Comparison of ENCODE assay signal across 21 cellular contexts in genomic region chr2:207783514-207783913, GRCh38. TPM values are rescaled to one million over a fixed set of nuclear protein-coding genes. Genes with fewer than 3 reads are reported as not detected.
DNase-seq lines count a peak whose midpoint lies in the region; ATAC-seq, FAIRE-seq and TF ChIP-seq lines count a peak whose summit lies in the region.
"Had no signal": no experiment of that assay in that cellular context is flagged by ENCODE, and none has a peak within 500 bp of the region (broad histone marks: within the 10 kb centered on the region; RNA-seq: fewer than 3 reads in every experiment).

No MANE protein-coding gene starts in this region.

- TF ChIP-seq EP300 in A549 (IDR thresholded peaks at IDR 0.05) (no peak), GM12878 (IDR thresholded peaks at IDR 0.05; ENCODE audit: borderline replicate concordance in 1 of 2, control insufficient read depth in 1 of 2, low read depth in 2 of 2, low read length in 2 of 2) (no peak)

- POLR2A ChIA-PET in A549 (lab: Yijun Ruan, JAX): interaction anchor here (1.1 kb wide), 1 partner anchor 14 kb away, joined by 4 read pairs; the partner anchor contains the start of gene FZD5
- POLR2A ChIA-PET in GM12878 (lab: Charles Lee): interaction anchor here (0.9 kb wide), 1 partner anchor 13 kb away, joined by 9 read pairs; the partner anchor contains the start of gene FZD5

- SMC1A ChIA-PET in GM12878 (lab: Charles Lee; ENCODE audit: uncharacterized antibody, unreplicated experiment): interaction anchor here (0.6 to 1.6 kb wide), 6 partner anchors 9 to 192 kb away, joined by 3 to 4 read pairs (median 3); no protein-coding TSS in a partner anchor

- no peaks in the 10 kb centered on the region for H4K20me1 ChIP-seq in GM12878 (ENCODE audit: control insufficient read depth, insufficient read depth)
- H4K20me1 ChIP-seq: BLaER1 had no signal

- H3K27me3 ChIP-seq in GM12878 (replicated peaks in 1 of 2; ENCODE audit: control insufficient read depth in 2 of 2, insufficient read depth in 2 of 2, low read length in 1 of 2) (no peaks in the 10 kb centered on the region; a peak in 2 of 4 replicates), ascending aorta (no peaks in the 10 kb centered on the region)
- H3K27me3 ChIP-seq: BLaER1 had no signal

- TF ChIP-seq CTCF in A549 (IDR thresholded peaks at IDR 0.05): no peak
- TF ChIP-seq CTCF in GM12878 (IDR thresholded peaks at IDR 0.05 in 2 of 3, conservative IDR thresholded peaks at IDR 0.05 in 1 of 3; ENCODE audit: control insufficient read depth in 2 of 3, extremely low read depth in 1 of 3, insufficient read depth in 1 of 3, low read depth in 3 of 3, low read length in 3 of 3): no peak
- TF ChIP-seq CTCF in ascending aorta (IDR thresholded peaks at IDR 0.05): no peak

- BruUV-seq in GM12878 (replicated peaks; lab: Mats Ljungman, UMichigan): no TSS peak

- no peaks in the 10 kb centered on the region for H3K79me2 ChIP-seq in GM12878 (ENCODE audit: control insufficient read depth, insufficient read depth, low read length)

- intact Hi-C loops in GM12878 (cut with micrococcal nuclease; ENCODE audit: unreplicated experiment): no loop called here
- intact Hi-C loops in ascending aorta (cut with DNase I): no loop called here

- RAD21 ChIA-PET in GM12878 (lab: Charles Lee; ENCODE audit: unreplicated experiment): no interaction called here

- H3K9me3 ChIP-seq in A549 (no peaks in the 10 kb centered on the region), GM12878 (replicated peaks; ENCODE audit: control insufficient read depth, insufficient read depth, low read length) (no peaks in the 10 kb centered on the region), ascending aorta (no peaks in the 10 kb centered on the region)
- H3K9me3 ChIP-seq: BLaER1 had no signal

- CTCF ChIA-PET in A549 (lab: Yijun Ruan, JAX): interaction anchor here (1.0 to 2.6 kb wide), 5 partner anchors 8 to 257 kb away, joined by 3 to 8 read pairs (median 5); partner anchors contain the start of gene FZD5
- CTCF ChIA-PET in GM12878 (lab: Yijun Ruan, JAX): interaction anchor here (0.6 to 1.6 kb wide), 5 partner anchors 9 to 373 kb away, joined by 3 to 5 read pairs (median 3); no protein-coding TSS in a partner anchor

- in situ Hi-C loops in GM12878 (cut with MboI): no loop called here

- peaks cover 41% of the 10 kb centered on the region for H3K4me1 ChIP-seq in A549
- H3K4me1 ChIP-seq in GM12878 (ENCODE audit: control insufficient read depth, insufficient read depth, low read length): no peaks in the 10 kb centered on the region
- no peaks in the 10 kb centered on the region for H3K4me1 ChIP-seq in ascending aorta
- H3K4me1 ChIP-seq: BLaER1 had no signal

- H3K36me3 ChIP-seq in GM12878 (ENCODE audit: control insufficient read depth in 2 of 2, insufficient read depth in 2 of 2, low read length in 1 of 2): no peaks in the 10 kb centered on the region
- no peaks in the 10 kb centered on the region for H3K36me3 ChIP-seq in ascending aorta
- H3K36me3 ChIP-seq: BLaER1 had no signal

- H3K4me3 ChIP-seq in A549 (no peak overlapping the region), GM12878 (no peak overlapping the region), ascending aorta (no peak overlapping the region)
- H3K4me3 ChIP-seq: BLaER1, GM23248 had no signal

- TF ChIP-seq POLR2A in A549 (IDR thresholded peaks at IDR 0.05; ENCODE audit: low read length) (no peak), GM12891 (IDR thresholded peaks at IDR 0.05; ENCODE audit: low read depth, low read length) (no peak), GM12878 (IDR thresholded peaks at IDR 0.05; ENCODE audit: low read depth, low read length) (no peak)

- ATAC-seq in A549 (no peak), GM12878 (peak; percentile 56; the same call in 2 of the 3 replicates), HG02973 (IDR thresholded peaks at IDR 0.05; ENCODE audit: unreplicated experiment) (no peak), GM18867 (IDR thresholded peaks at IDR 0.05; ENCODE audit: unreplicated experiment) (no peak)
- ATAC-seq: CD8-positive, alpha-beta T cell had no signal

- H3K27ac ChIP-seq in A549 (peak overlapping the region; percentile 56 to 71; a peak in 3 of 6 replicates), GM12878 (ENCODE audit: control insufficient read depth, insufficient read depth) (no peak overlapping the region), ascending aorta (no peak overlapping the region)
- H3K27ac ChIP-seq: BLaER1, GM23248 had no signal

- no peak for FAIRE-seq in A549 (lab: Jason Lieb, UNC)
- no peak for FAIRE-seq in GM12891 (lab: Jason Lieb, UNC)
- FAIRE-seq in GM12878 (lab: Jason Lieb, UNC): no peak
- FAIRE-seq: D721Med, GM12892, GM19239, H1 had no signal

- TF ChIP-seq RAD21 in A549 (conservative IDR thresholded peaks at IDR 0.05 in 1 of 2, IDR thresholded peaks at IDR 0.05 in 1 of 2): no peak
- TF ChIP-seq RAD21 in GM12878 (IDR thresholded peaks at IDR 0.05; ENCODE audit: insufficient read depth, low read depth, low read length): no peak

- DNase-seq in A549 (ENCODE audit: low read depth in 1 of 2, low spot score in 1 of 2): no peak
- DNase-seq in GM12891 (ENCODE audit: insufficient read length, low spot score): no peak
- no peak for DNase-seq in GM12878 (ENCODE audit: low read depth, low spot score)
- DNase-seq in ascending aorta (ENCODE audit: low spot score in 2 of 2): no peak
- DNase-seq: 8988T; CD4-positive, CD25-positive, alpha-beta regulatory T cell; CD8-positive, alpha-beta T cell; DMS 273 treated with DMSO at 0.1 percent for 48 hours; DMS79; EL; GDM1; GM23248; H7; HCEC 1CT had no signal

- H3K4me2 ChIP-seq in A549: no peak overlapping the region
- H3K4me2 ChIP-seq in GM12878 (ENCODE audit: control insufficient read depth, insufficient read depth): no peak overlapping the region
- H3K4me2 ChIP-seq: BLaER1 had no signal

- no peak overlapping the region for H3K9ac ChIP-seq in GM12878 (ENCODE audit: control insufficient read depth, insufficient read depth, low read length)
- H3K9ac ChIP-seq: BLaER1, GM23248 had no signal

- 88% methylated on average over 2 of the region's 2 CpGs for WGBS in A549 (ENCODE audit: missing lambda C conversion rate)
- WGBS in GM12878 (ENCODE audit: insufficient coverage, insufficient replicate concordance, low lambda C conversion rate, missing lambda C conversion rate): 0% methylated on average over 2 of the region's 2 CpGs

- H2AFZ ChIP-seq in GM12878 (ENCODE audit: control insufficient read depth, low read depth, low read length): no peak overlapping the region
- H2AFZ ChIP-seq: GM23248 had no signal

TF ChIP-seq in GM12891, 5 proteins besides CTCF, POLR2A, EP300 and RAD21:
- no peak for TF ChIP-seq TAF1 (IDR thresholded peaks at IDR 0.05; ENCODE audit: low read depth, low read length)
- peak; percentile 84 for TF ChIP-seq SPI1 (IDR thresholded peaks at IDR 0.05; ENCODE audit: low read depth, low read length)

TF ChIP-seq in GM12878, 131 proteins besides CTCF, POLR2A, EP300 and RAD21:
- TF ChIP-seq EED (IDR thresholded peaks at IDR 0.05; ENCODE audit: low read depth) (0 out of 2 replicates have a peak, but pooled peaks have one; percentile 26), IRF4 (IDR thresholded peaks at IDR 0.05; ENCODE audit: low read depth, low read length) (0 out of 2 replicates have a peak, but pooled peaks have one; percentile 17), NR2F1 (conservative IDR thresholded peaks at IDR 0.05) (no peak), SUPT20H (IDR thresholded peaks at IDR 0.05; ENCODE audit: borderline replicate concordance, control insufficient read depth, low read depth, low read length) (no peak), TCF7 (IDR thresholded peaks at IDR 0.05; ENCODE audit: borderline replicate concordance) (peak; percentile 86), SPI1 (IDR thresholded peaks at IDR 0.05; ENCODE audit: borderline replicate concordance, insufficient read depth, low read depth, low read length) (peak; percentile 76)

RNA-seq across cellular contexts. Expression of gene FZD5, which starts 13.8 kb away (rescaled TPM):
- polyA plus RNA-seq in A549 (2011; rRNA removed) (6.7 and 7.5 TPM in 2 replicates), A549 (2017; fragmentation: RNase III; extraction: RNeasy Plus Mini Kit Qiagen cat#74134 plus additional on column Dnase treatment) (3.9 to 4.9 TPM (median 4.9 TPM) in 3 replicates), GM12878 (2011; rRNA removed) (0.78 and 0.80 TPM in 2 replicates), GM12878 (2014; fragmentation: Illumina TruSeq; extraction: Trizol) (0.72 and 0.89 TPM in 2 replicates), GM12878 (2014; fragmentation: Nextera tagmentation; extraction: Ambion mirVana) (under 1 TPM; 0.40 to 0.53 TPM), GM12878 (2014; rRNA removed) (0.88 TPM in 2 replicates), GM12878 (2016; fragmentation: Nextera tagmentation; extraction: Ambion mirVana) (1 to 10 TPM in 1 of 2 experiments, under 1 TPM in 1; 0.88 to 1.2 TPM)
- polyA plus RNA-seq in A549 (2012; cell fraction: cytosol; rRNA removed): 2.5 and 4.2 TPM in 2 replicates
- polyA plus RNA-seq in A549 (2012; cell fraction: nucleus; rRNA removed): 3.3 and 4.4 TPM in 2 replicates
- polyA minus RNA-seq in A549 (2011; rRNA and poly(A)+ RNA removed): 8.3 and 8.9 TPM in 2 replicates
- 0.18 TPM for polyA plus RNA-seq in GM12891 (2012; ENCODE audit: low read depth, missing spikeins)
- 2.2 and 2.4 TPM in 2 replicates for total RNA-seq in GM12878 (2013; cell fraction: nucleolus; rRNA removed)
- total RNA-seq in GM12878 (2014; rRNA removed) (1.2 and 1.5 TPM in 2 replicates), GM12878 (2014; rRNA removed; fragmentation: Illumina TruSeq; extraction: Trizol) (0.81 and 0.83 TPM in 2 replicates), GM12878 (2021) (2.4 and 2.6 TPM in 2 replicates), ascending aorta (6.9 TPM)
- polyA plus RNA-seq in GM12878 (2011; ENCODE audit: low read depth): not detected
- 0.46 and 0.50 TPM in 2 replicates for polyA plus RNA-seq in GM12878 (2011; cell fraction: cytosol; rRNA removed)
- 2.0 and 2.2 TPM in 2 replicates for polyA plus RNA-seq in GM12878 (2011; cell fraction: nucleus; rRNA removed)
- 0.18 and 0.21 TPM in 2 replicates for polyA plus RNA-seq in GM12878 (2012)
- polyA minus RNA-seq in GM12878 (2011; rRNA and poly(A)+ RNA removed): 1.5 and 2.1 TPM in 2 replicates
- 0.94 TPM in 2 replicates for polyA minus RNA-seq in GM12878 (2011; cell fraction: cytosol; rRNA and poly(A)+ RNA removed)
- polyA minus RNA-seq in GM12878 (2011; cell fraction: nucleus; rRNA and poly(A)+ RNA removed): 2.7 and 4.5 TPM in 2 replicates

Comparison
In these comparisons a context has a peak if more than half of its experiments do, and no peak if none do; other contexts are left out.
1. H3K27ac ChIP-seq: peak in A549 (2 of 2); none in GM12878 (single experiment) and ascending aorta (0 of 2).